ENCODE assay signal across 20 cellular contexts in genomic region chr5:95641803-95642220, GRCh38. TPM values are rescaled to one million over a fixed set of nuclear protein-coding genes. Genes with fewer than 3 reads are reported as not detected.
DNase-seq lines count a peak whose midpoint lies in the region; ATAC-seq, FAIRE-seq and TF ChIP-seq lines count a peak whose summit lies in the region.
"Had no signal": no experiment of that assay in that cellular context is flagged by ENCODE, and none has a peak within 500 bp of the region (broad histone marks: within the 10 kb centered on the region; RNA-seq: fewer than 3 reads in every experiment).

No MANE protein-coding gene starts in this region.

- no peaks in the 10 kb centered on the region for H4K20me1 ChIP-seq in HepG2 (ENCODE audit: insufficient read depth, low read length)

- no peaks in the 10 kb centered on the region for H3K27me3 ChIP-seq in bronchial epithelial cell (ENCODE audit: control insufficient read depth, insufficient read depth, low read length)
- H3K27me3 ChIP-seq in HepG2 (ENCODE audit: control insufficient read depth in 1 of 2, insufficient read depth in 2 of 2, low read length in 2 of 2) = peaks cover 0 to under 1% of the 10 kb centered on the region in 2 experiments; a peak in 2 of 5 replicates
- H3K27me3 ChIP-seq in testis = no peaks in the 10 kb centered on the region
- H3K27me3 ChIP-seq: dorsolateral prefrontal cortex, right atrium auricular region had no signal

- peak overlapping the region; percentile 77 for H3K4me2 ChIP-seq in HepG2 (ENCODE audit: low read depth, low read length)

- WGBS in HepG2 (ENCODE audit: low lambda C conversion rate) = 11% methylated on average over 3 of the region's 5 CpGs
- 33 to 58% methylated on average over 5 of the region's 5 CpGs for whole genome bisulfite sequencing in testis, 2 donors

- no TSS peak for BruUV-seq in HepG2 (replicated peaks; lab: Mats Ljungman, UMichigan)

- no peak overlapping the region for H3K9ac ChIP-seq in HepG2 (ENCODE audit: insufficient read depth, low read depth, low read length)

- no peaks in the 10 kb centered on the region for H3K36me3 ChIP-seq in bronchial epithelial cell (ENCODE audit: control insufficient read depth, insufficient read depth, low read length)
- no peaks in the 10 kb centered on the region for H3K36me3 ChIP-seq in HepG2 (replicated peaks in 1 of 2; ENCODE audit: control insufficient read depth in 1 of 2, insufficient read depth in 2 of 2, low read length in 2 of 2)
- H3K36me3 ChIP-seq in testis (ENCODE audit: low read depth, missing control alignments) = no peaks in the 10 kb centered on the region
- H3K36me3 ChIP-seq: right atrium auricular region had no signal

- DNase-seq in GM04504 (ENCODE audit: low read depth) = peak; percentile 24
- no peak for DNase-seq in bronchial epithelial cell (ENCODE audit: low read depth)
- peak; percentile 77 for DNase-seq in HepG2 (ENCODE audit: low spot score)
- peak; percentile 74 for DNase-seq in testis
- no peak for DNase-seq in NCI-H146 treated with DMSO at 0.1 percent for 48 hours (lab: John Stamatoyannopoulos, UW; ENCODE audit: unreplicated experiment)
- no peak for DNase-seq in activated naive CD4-positive, alpha-beta T cell treated with anti-CD3 and anti-CD28 coated beads, Interleukin-2, amount 50 U/mL, for 16 hours
- no peak for DNase-seq in H54 (ENCODE audit: insufficient read length, low spot score)
- DNase-seq: dorsolateral prefrontal cortex; H7; NCI-H2081 treated with DMSO at 0.1 percent for 48 hours; NCI-H526 treated with DMSO at 0.1 percent for 48 hours; stimulated activated CD4-positive, alpha-beta T cell treated with anti-CD3 and anti-CD28 coated beads, Interleukin-2, amount 100 ng/mL, for 48 hours; trophoblast cell had no signal

- TF ChIP-seq POLR2A in HepG2 (IDR thresholded peaks at IDR 0.05; ENCODE audit: insufficient read depth in 1 of 2, low read depth in 2 of 2, low read length in 2 of 2) (no peak), testis (IDR thresholded peaks at IDR 0.05) (no peak), H54 (IDR thresholded peaks at IDR 0.05; ENCODE audit: low read depth, low read length) (no peak)

- H3K9me3 ChIP-seq in HepG2 (ENCODE audit: low read length) = no peaks in the 10 kb centered on the region
- H3K9me3 ChIP-seq in testis = no peaks in the 10 kb centered on the region
- H3K9me3 ChIP-seq: right atrium auricular region had no signal

- in situ Hi-C loops in HepG2 (cut with HindIII; ENCODE audit: extremely low pct_ligation_motif_present, low pct_unique_long_range_greater_than_20kb) = loop anchor here (5.0 to 25.0 kb wide), 2 partner anchors 200 to 695 kb away; no protein-coding TSS in a partner anchor

- TF ChIP-seq CTCF in bronchial epithelial cell (IDR thresholded peaks at IDR 0.05; ENCODE audit: insufficient read depth, low read length, severe bottlenecking) (no peak), HepG2 (CRISPR knock-in tag; IDR thresholded peaks at IDR 0.05) (no peak), testis (IDR thresholded peaks at IDR 0.05) (no peak)

- ATAC-seq in HepG2 = peak; percentile 36
- no peak for ATAC-seq in HG02759 (IDR thresholded peaks at IDR 0.05; ENCODE audit: unreplicated experiment)
- ATAC-seq: Panc1 had no signal

- CTCF ChIA-PET in HepG2 (lab: Yijun Ruan, JAX; ENCODE audit: low intra/inter-chr PET ratio, low total read pairs) = no interaction called here

- H3K4me1 ChIP-seq in HepG2 (ENCODE audit: insufficient read depth, low read length) (peaks cover 52% of the 10 kb centered on the region), testis (peaks cover 14% of the 10 kb centered on the region)

- intact Hi-C loops in HepG2 (cut with micrococcal nuclease; ENCODE audit: unreplicated experiment) = loop anchor here (10.0 kb wide), 3 partner anchors 87 to 953 kb away; partner anchors contain the start of genes ARSK and SKIC3
- intact Hi-C loops in testis (cut with DNase I; ENCODE audit: low total_unique reads) = loop anchor here (10.0 kb wide), 1 partner anchor 203 kb away; no protein-coding TSS in a partner anchor

- POLR2A ChIA-PET in HepG2 (lab: Yijun Ruan, JAX) = interaction anchor here (0.9 to 1.3 kb wide), 2 partner anchors 89 to 182 kb away, joined by 3 read pairs; partner anchors contain the start of gene RHOBTB3

- H3K27ac ChIP-seq in HepG2 (ENCODE audit: extremely low read length, insufficient read depth, low read length) = no peak overlapping the region
- peak overlapping the region; percentile 55 to 79 for H3K27ac ChIP-seq in testis
- H3K27ac ChIP-seq: dorsolateral prefrontal cortex, right atrium auricular region had no signal

- TF ChIP-seq EP300 in HepG2 (IDR thresholded peaks at IDR 0.05; ENCODE audit: low read depth in 2 of 2, low read length in 2 of 2) (no peak), HepG2 (CRISPR knock-in tag; IDR thresholded peaks at IDR 0.05; ENCODE audit: borderline replicate concordance) (no peak)

- FAIRE-seq in bronchial epithelial cell (lab: Jason Lieb, UNC) = peak; percentile 81
- FAIRE-seq in HepG2 (lab: Jason Lieb, UNC) = peak; percentile 36
- no peak for FAIRE-seq in H54 (lab: Jason Lieb, UNC)
- FAIRE-seq: frontal cortex, GM12892 had no signal

- H3K79me2 ChIP-seq in HepG2 (ENCODE audit: insufficient read depth, low read length) = no peaks in the 10 kb centered on the region

- no peak overlapping the region for H3K4me3 ChIP-seq in bronchial epithelial cell (ENCODE audit: low read depth, low read length)
- H3K4me3 ChIP-seq in HepG2 (replicated peaks in 1 of 3; ENCODE audit: insufficient read depth in 1 of 3, low read depth in 2 of 3, low read length in 3 of 3) = peak overlapping the region in 1 of 3 experiments; percentile 31; a peak in 2 of 6 replicates
- no peak overlapping the region for H3K4me3 ChIP-seq in testis
- H3K4me3 ChIP-seq: dorsolateral prefrontal cortex, right atrium auricular region had no signal

- no peak overlapping the region for H2AFZ ChIP-seq in HepG2 (ENCODE audit: low read length)

- TF ChIP-seq RAD21 in HepG2 (CRISPR knock-in tag; IDR thresholded peaks at IDR 0.05) = no peak

RNA-seq across cellular contexts. Expression of gene RFESD, which starts 4.8 kb away (rescaled TPM):
- total RNA-seq in bronchial epithelial cell (1.6 and 2.2 TPM in 2 replicates), HepG2 (2016; rRNA removed; fragmentation: Illumina TruSeq; extraction: Trizol) (1.2 and 2.2 TPM in 2 replicates), testis (10 to 100 TPM; 11.8 to 12.8 TPM)
- total RNA-seq in HepG2 (2016; cell fraction: cytosol; rRNA removed; fragmentation: Illumina TruSeq; extraction: Trizol; ENCODE audit: low read depth) = 1.3 and 1.6 TPM in 2 replicates
- total RNA-seq in HepG2 (2016; cell fraction: insoluble cytoplasmic fraction; rRNA removed; fragmentation: Illumina TruSeq; extraction: Trizol) = 1.1 and 1.9 TPM in 2 replicates
- 0.65 and 1.2 TPM in 2 replicates for total RNA-seq in HepG2 (2016; cell fraction: membrane; rRNA removed; fragmentation: Illumina TruSeq; extraction: Trizol)
- 1.8 and 2.5 TPM in 2 replicates for total RNA-seq in HepG2 (2016; cell fraction: nucleus; rRNA removed; fragmentation: Illumina TruSeq; extraction: Trizol)
- polyA plus RNA-seq in HepG2 (2011; rRNA removed) (1.1 TPM in 2 replicates), testis (ENCODE audit: insufficient read depth, low read depth, low replicate concordance) (25.1 TPM)
- 0.32 and 0.51 TPM in 2 replicates for polyA plus RNA-seq in HepG2 (2011; cell fraction: cytosol; rRNA removed)
- 0.24 and 0.50 TPM in 2 replicates for polyA plus RNA-seq in HepG2 (2011; cell fraction: nucleus; rRNA removed)
- polyA plus RNA-seq in HepG2 (2012) = 1.1 and 1.6 TPM in 2 replicates
- 0.32 and 0.85 TPM in 2 replicates for polyA plus RNA-seq in HepG2 (2016; cell fraction: cytosol; fragmentation: Illumina TruSeq; extraction: Trizol; ENCODE audit: low read depth)
- polyA plus RNA-seq in HepG2 (2016; cell fraction: insoluble cytoplasmic fraction; fragmentation: Illumina TruSeq; extraction: Trizol; ENCODE audit: low read depth) = 1.5 and 2.0 TPM in 2 replicates
- polyA plus RNA-seq in HepG2 (2016; cell fraction: membrane; fragmentation: Illumina TruSeq; extraction: Trizol; ENCODE audit: low read depth) = 0.31 and 0.51 TPM in 2 replicates
- 1.8 and 2.3 TPM in 2 replicates for polyA plus RNA-seq in HepG2 (2016; cell fraction: nucleus; fragmentation: Illumina TruSeq; extraction: Trizol; ENCODE audit: insufficient read depth, low read depth)
- polyA minus RNA-seq in HepG2 (2011; rRNA and poly(A)+ RNA removed; ENCODE audit: low replicate concordance) = 0.10 and 0.96 TPM in 2 replicates
- 0.79 TPM in 1 of 2 replicates, not detected in the other for polyA minus RNA-seq in HepG2 (2011; cell fraction: cytosol; rRNA and poly(A)+ RNA removed)
- 1.1 and 1.8 TPM in 2 replicates for polyA minus RNA-seq in HepG2 (2011; cell fraction: nucleus; rRNA and poly(A)+ RNA removed)

RNA-seq across cellular contexts. Expression of gene GPR150, which starts 21.9 kb away (rescaled TPM):
- total RNA-seq in bronchial epithelial cell = 0.26 TPM in 2 replicates
- not detected in 2 replicates for total RNA-seq in HepG2 (2016; rRNA removed; fragmentation: Illumina TruSeq; extraction: Trizol)
- total RNA-seq in HepG2 (2016; cell fraction: cytosol; rRNA removed; fragmentation: Illumina TruSeq; extraction: Trizol; ENCODE audit: low read depth) = not detected in 2 replicates
- total RNA-seq in HepG2 (2016; cell fraction: insoluble cytoplasmic fraction; rRNA removed; fragmentation: Illumina TruSeq; extraction: Trizol) = not detected in 2 replicates
- not detected in 2 replicates for total RNA-seq in HepG2 (2016; cell fraction: membrane; rRNA removed; fragmentation: Illumina TruSeq; extraction: Trizol)
- not detected in 2 replicates for total RNA-seq in HepG2 (2016; cell fraction: nucleus; rRNA removed; fragmentation: Illumina TruSeq; extraction: Trizol)
- 0.03 TPM in 1 of 2 replicates, not detected in the other for polyA plus RNA-seq in HepG2 (2011; rRNA removed)
- polyA plus RNA-seq in HepG2 (2011; cell fraction: cytosol; rRNA removed) = not detected in 2 replicates
- polyA plus RNA-seq in HepG2 (2011; cell fraction: nucleus; rRNA removed) = 0.06 TPM in 1 of 2 replicates, not detected in the other
- not detected in 2 replicates for polyA plus RNA-seq in HepG2 (2012)
- polyA plus RNA-seq in HepG2 (2016; cell fraction: cytosol; fragmentation: Illumina TruSeq; extraction: Trizol; ENCODE audit: low read depth) = not detected in 2 replicates
- not detected in 2 replicates for polyA plus RNA-seq in HepG2 (2016; cell fraction: insoluble cytoplasmic fraction; fragmentation: Illumina TruSeq; extraction: Trizol; ENCODE audit: low read depth)
- not detected in 2 replicates for polyA plus RNA-seq in HepG2 (2016; cell fraction: membrane; fragmentation: Illumina TruSeq; extraction: Trizol; ENCODE audit: low read depth)
- polyA plus RNA-seq in HepG2 (2016; cell fraction: nucleus; fragmentation: Illumina TruSeq; extraction: Trizol; ENCODE audit: insufficient read depth, low read depth) = not detected in 2 replicates
- not detected in 2 replicates for polyA minus RNA-seq in HepG2 (2011; rRNA and poly(A)+ RNA removed; ENCODE audit: low replicate concordance)
- polyA minus RNA-seq in HepG2 (2011; cell fraction: cytosol; rRNA and poly(A)+ RNA removed) = not detected in 2 replicates
- polyA minus RNA-seq in HepG2 (2011; cell fraction: nucleus; rRNA and poly(A)+ RNA removed) = not detected in 2 replicates
- total RNA-seq in testis = under 1 TPM; 0.87 to 0.99 TPM
- 0.45 TPM for polyA plus RNA-seq in testis (ENCODE audit: insufficient read depth, low read depth, low replicate concordance)
- total RNA-seq: frontal cortex, H7, neural crest cell, right atrium auricular region had no signal

RNA-seq across cellular contexts. Expression of gene SPATA9, which starts 41.0 kb away (rescaled TPM):
- not detected in 2 replicates for total RNA-seq in bronchial epithelial cell
- not detected in 2 replicates for total RNA-seq in HepG2 (2016; rRNA removed; fragmentation: Illumina TruSeq; extraction: Trizol)
- total RNA-seq in HepG2 (2016; cell fraction: cytosol; rRNA removed; fragmentation: Illumina TruSeq; extraction: Trizol; ENCODE audit: low read depth) = not detected in 2 replicates
- not detected in 2 replicates for total RNA-seq in HepG2 (2016; cell fraction: insoluble cytoplasmic fraction; rRNA removed; fragmentation: Illumina TruSeq; extraction: Trizol)
- not detected in 2 replicates for total RNA-seq in HepG2 (2016; cell fraction: membrane; rRNA removed; fragmentation: Illumina TruSeq; extraction: Trizol)
- not detected in 2 replicates for total RNA-seq in HepG2 (2016; cell fraction: nucleus; rRNA removed; fragmentation: Illumina TruSeq; extraction: Trizol)
- not detected in 2 replicates for polyA plus RNA-seq in HepG2 (2011; rRNA removed)
- not detected in 2 replicates for polyA plus RNA-seq in HepG2 (2011; cell fraction: cytosol; rRNA removed)
- not detected in 2 replicates for polyA plus RNA-seq in HepG2 (2011; cell fraction: nucleus; rRNA removed)
- polyA plus RNA-seq in HepG2 (2012) = 0.19 TPM in 1 of 2 replicates, not detected in the other
- polyA plus RNA-seq in HepG2 (2016; cell fraction: cytosol; fragmentation: Illumina TruSeq; extraction: Trizol; ENCODE audit: low read depth) = not detected in 2 replicates
- polyA plus RNA-seq in HepG2 (2016; cell fraction: insoluble cytoplasmic fraction; fragmentation: Illumina TruSeq; extraction: Trizol; ENCODE audit: low read depth) = not detected in 2 replicates
- not detected in 2 replicates for polyA plus RNA-seq in HepG2 (2016; cell fraction: membrane; fragmentation: Illumina TruSeq; extraction: Trizol; ENCODE audit: low read depth)
- not detected in 2 replicates for polyA plus RNA-seq in HepG2 (2016; cell fraction: nucleus; fragmentation: Illumina TruSeq; extraction: Trizol; ENCODE audit: insufficient read depth, low read depth)
- not detected in 2 replicates for polyA minus RNA-seq in HepG2 (2011; rRNA and poly(A)+ RNA removed; ENCODE audit: low replicate concordance)
- polyA minus RNA-seq in HepG2 (2011; cell fraction: cytosol; rRNA and poly(A)+ RNA removed) = not detected in 2 replicates
- not detected in 2 replicates for polyA minus RNA-seq in HepG2 (2011; cell fraction: nucleus; rRNA and poly(A)+ RNA removed)
- 10 to 100 TPM in 1 of 2 donors, 1 to 10 TPM in 1; 7.4 to 21.2 TPM for total RNA-seq in testis
- polyA plus RNA-seq in testis (ENCODE audit: insufficient read depth, low read depth, low replicate concordance) = 36.9 TPM
- total RNA-seq: activated CD8-positive, alpha-beta memory T cell treated with anti-CD3 and anti-CD28 coated beads for 36 hours; H7 had no signal

Comparison
In these comparisons a context has a peak if more than half of its experiments do, and no peak if none do; other contexts are left out.
1. DNase-seq: peak in GM04504 (single experiment), HepG2 (single experiment) and testis (single experiment); none in bronchial epithelial cell (single experiment), NCI-H146 treated with DMSO at 0.1 percent for 48 hours (single experiment), activated naive CD4-positive, alpha-beta T cell treated with anti-CD3 and anti-CD28 coated beads, Interleukin-2, amount 50 U/mL, for 16 hours (single experiment) and H54 (single experiment).